8 cellular contexts compared by ENCODE assay signal in genomic region chr9:99433555-99433954, GRCh38.
A peak's percentile ranks its signal among the peaks of the same experiment; 100 is the strongest.
DNase-seq lines count a peak whose midpoint lies in the region; TF ChIP-seq lines count a peak whose summit lies in the region.

No MANE protein-coding gene starts in this region.

- no peak overlapping the region for H4K5ac ChIP-seq in H9 (ENCODE audit: insufficient read length, low read depth, low read length)

- H3K36me3 Mint-ChIP-seq in H9 (ENCODE audit: insufficient read depth in 1 of 3, low read depth in 3 of 3): no peaks in the 10 kb centered on the region

- H2BK12ac ChIP-seq in H9 (ENCODE audit: insufficient read length, low read depth, low read length): no peak overlapping the region

- H3T11ph ChIP-seq in H9 (ENCODE audit: low read length): no peak overlapping the region

- in situ Hi-C loops in GM13976 (cut with MboI; ENCODE audit: low sequenced_read_pairs, unreplicated experiment): no loop called here

- no peak overlapping the region for H2BK5ac ChIP-seq in H9 (ENCODE audit: insufficient read length, low read length)

- no peak overlapping the region for H4K8ac ChIP-seq in H9 (replicated peaks; ENCODE audit: insufficient read length, low read depth, low read length)

- no peak overlapping the region for H4K91ac ChIP-seq in H9 (ENCODE audit: insufficient read length, low read depth, low read length)

- peaks cover 0 to 1% of the 10 kb centered on the region in 2 experiments; a peak in 2 of 5 replicates for H3K9me3 Mint-ChIP-seq in H9

- no peak overlapping the region for H3K9ac ChIP-seq in H9 (ENCODE audit: extremely low read depth, insufficient read length, low read length)

- H3K4me1 Mint-ChIP-seq in H9: peaks cover 0 to 19% of the 10 kb centered on the region in 2 experiments; a peak in 2 of 4 replicates

- H3K27me3 Mint-ChIP-seq in H9 (ENCODE audit: low read depth): peaks cover 3% of the 10 kb centered on the region

- H3K9me3 ChIP-seq in H9 (ENCODE audit: control insufficient read depth, low read depth, low read length): no peaks in the 10 kb centered on the region

- no peak overlapping the region for H2AFZ ChIP-seq in H9 (ENCODE audit: low read length)

- no peak overlapping the region for H3K4me2 ChIP-seq in H9 (ENCODE audit: insufficient read depth, insufficient read length, low read length)

- no peak overlapping the region for H3K27ac ChIP-seq in H9 (ENCODE audit: insufficient read length, low read depth, low read length)

- H2BK20ac ChIP-seq in H9 (ENCODE audit: low read depth, low read length, poor library complexity, severe bottlenecking): no peak overlapping the region

- no peaks in the 10 kb centered on the region for H3K27me3 ChIP-seq in H9 (ENCODE audit: insufficient read depth, low read length)

- no CpG with 5 or more reads among the region's 3 CpGs for WGBS in H9 (ENCODE audit: extremely low coverage, insufficient read length, low lambda C conversion rate)

- no peak overlapping the region for H3K23ac ChIP-seq in H9 (ENCODE audit: insufficient read length, low read depth, low read length)

- no peaks in the 10 kb centered on the region for H3K79me2 ChIP-seq in H9 (ENCODE audit: insufficient read depth, low read length)

- no peak overlapping the region for H2BK15ac ChIP-seq in H9 (ENCODE audit: low read depth, low read length)

- H3K56ac ChIP-seq in H9 (ENCODE audit: insufficient read length, low read depth, low read length): no peak overlapping the region

- peak; percentile 62 for DNase-seq in GM13976 (ENCODE audit: low spot score)
- no peak for DNase-seq in H9
- peak; percentile 99 for DNase-seq in M059J (ENCODE audit: low read depth)
- DNase-seq in activated CD8-positive, alpha-beta memory T cell treated with anti-CD3 and anti-CD28 coated beads, Interleukin-2, amount 50 U/mL, for 1 hour (ENCODE audit: extremely low read depth): peak; percentile 3
- peak; percentile 84 for DNase-seq in foreskin melanocyte
- peak; percentile 11 to 13 for DNase-seq in stimulated activated CD4-positive, alpha-beta T cell treated with anti-CD3 and anti-CD28 coated beads, Interleukin-1b, Interleukin-23, amount 100 ng/mL, for 4 hours (ENCODE audit: low read depth in 2 of 2)
- no peak for DNase-seq in cerebellum (ENCODE audit: low spot score)
- DNase-seq in RPMI8226: no peak

- TF ChIP-seq CTCF in GM13976 (IDR thresholded peaks at IDR 0.05; ENCODE audit: borderline replicate concordance, control extremely low read depth, extremely low read depth, insufficient read depth, missing control alignments) (no peak), H9 (conservative IDR thresholded peaks at IDR 0.05) (no peak)

- H3K14ac ChIP-seq in H9 (ENCODE audit: insufficient read depth, low read length): peak overlapping the region; percentile 57; the same call in 1 of the 2 replicates

- H3K4me1 ChIP-seq in H9 (ENCODE audit: insufficient read depth, low read length): peaks cover 2% of the 10 kb centered on the region; the same call in 1 of the 2 replicates

- no peak overlapping the region for H3K4ac ChIP-seq in H9 (ENCODE audit: low read depth, low read length)

- H3K23me2 ChIP-seq in H9 (ENCODE audit: insufficient read length, low read depth, low read length, poor library complexity, severe bottlenecking): no peaks in the 10 kb centered on the region

- no peak overlapping the region for H3K18ac ChIP-seq in H9 (ENCODE audit: insufficient read length, low read depth, low read length)

- no peak overlapping the region for H2AK5ac ChIP-seq in H9 (ENCODE audit: insufficient read length, low read length)

- no peak overlapping the region; a peak in 1 of 7 replicates for H3K27ac Mint-ChIP-seq in H9

- H3K4me3 Mint-ChIP-seq in H9: no peak overlapping the region

- H4K20me1 ChIP-seq in H9 (ENCODE audit: control insufficient read depth, insufficient read depth, insufficient read length): no peaks in the 10 kb centered on the region

- no peaks in the 10 kb centered on the region for H3K79me1 ChIP-seq in H9 (ENCODE audit: insufficient read depth, low read depth, low read length, poor library complexity, severe bottlenecking)

- no peak overlapping the region for H2BK120ac ChIP-seq in H9 (ENCODE audit: low read depth, low read length, poor library complexity, severe bottlenecking)

Comparison
In these comparisons a context has a peak if more than half of its experiments do, and no peak if none do; other contexts are left out.
1. DNase-seq: peak in GM13976 (single experiment), M059J (single experiment), activated CD8-positive, alpha-beta memory T cell treated with anti-CD3 and anti-CD28 coated beads, Interleukin-2, amount 50 U/mL, for 1 hour (single experiment), foreskin melanocyte (single experiment) and stimulated activated CD4-positive, alpha-beta T cell treated with anti-CD3 and anti-CD28 coated beads, Interleukin-1b, Interleukin-23, amount 100 ng/mL, for 4 hours (2 of 2); none in H9 (single experiment), cerebellum (single experiment) and RPMI8226 (single experiment).